ENCODE assay signal across 8 cellular contexts in genomic region chr7:97872025-97872669, GRCh38. TPM values are rescaled to one million over a fixed set of nuclear protein-coding genes. Genes with fewer than 3 reads are reported as not detected.
DNase-seq lines count a peak whose midpoint lies in the region; ATAC-seq and TF ChIP-seq lines count a peak whose summit lies in the region.

TSS of gene ASNS (minus strand) at chr7:97872408. CDS start at chr7:97869156, 3,252 bp downstream.

- H3K4me2 ChIP-seq in Karpas-422 (ENCODE audit: low read depth, low read length, poor library complexity, severe bottlenecking) (peak within 1 kb of the TSS; percentile 99), fibroblast of lung (ENCODE audit: extremely low read depth, insufficient read depth, low read length) (peak within 1 kb of the TSS; percentile 90)

- H3K4me1 Mint-ChIP-seq in naive thymus-derived CD4-positive, alpha-beta T cell: peaks cover 9 to 26% (median 15%) of the 10 kb centered on the region in 7 donors
- peaks cover 17% of the 10 kb centered on the region for H3K4me1 Mint-ChIP-seq in stimulated activated memory B cell treated with anti-CD40 and anti-IgM and Interleukin-4, amounts not matched to agents 10 μg/mL and 1 μg/mL and 100 μg/mL, for 72 hours

- TF ChIP-seq CTCF in fibroblast of lung (conservative IDR thresholded peaks at IDR 0.05 in 1 of 2, IDR thresholded peaks at IDR 0.05 in 1 of 2; ENCODE audit: low read depth in 1 of 2, low read length in 2 of 2): peak; percentile 6 to 20

- H3K36me3 ChIP-seq in Karpas-422 (ENCODE audit: insufficient read depth, low read length) (peaks cover 6% of the 10 kb centered on the region), fibroblast of lung (ENCODE audit: control insufficient read depth, insufficient read depth, low read length) (no peaks in the 10 kb centered on the region)
- H3K36me3 ChIP-seq in naive thymus-derived CD4-positive, alpha-beta T cell (ENCODE audit: control insufficient read depth in 2 of 3, insufficient read depth in 3 of 3, low read length in 3 of 3): peaks cover 0 to 9% (median 0%) of the 10 kb centered on the region in 3 experiments

- no peaks in the 10 kb centered on the region for H3K9me2 ChIP-seq in Karpas-422 (replicated peaks; ENCODE audit: insufficient read depth, low read length)

- intact Hi-C loops in naive thymus-derived CD4-positive, alpha-beta T cell (cut with micrococcal nuclease): loop anchor here (1.0 to 10.0 kb wide), 8 partner anchors 56 to 1005 kb away; partner anchors contain the start of genes BRI3 (in 2 of the 2), SDHAF3 (in 2 of the 2), LMTK2 (in 1 of the 2) and TECPR1 (in 1 of the 2)

- peak within 1 kb of the TSS; percentile 82 for H3K27ac ChIP-seq in Karpas-422 (ENCODE audit: low read length)
- H3K27ac ChIP-seq in fibroblast of lung (ENCODE audit: insufficient read depth, low read length): peak within 1 kb of the TSS; percentile 74
- peak within 1 kb of the TSS; percentile 76 for H3K27ac ChIP-seq in naive thymus-derived CD4-positive, alpha-beta T cell (ENCODE audit: low read depth, low read length)

- peaks cover 0 to 2% (median 0%) of the 10 kb centered on the region in 11 donors for H3K9me3 Mint-ChIP-seq in naive thymus-derived CD4-positive, alpha-beta T cell
- H3K9me3 Mint-ChIP-seq in stimulated activated memory B cell treated with anti-CD40 and anti-IgM and Interleukin-4, amounts not matched to agents 10 μg/mL and 1 μg/mL and 100 μg/mL, for 72 hours: no peaks in the 10 kb centered on the region

- H3K79me2 ChIP-seq in Karpas-422 (ENCODE audit: low read length): peaks cover 29% of the 10 kb centered on the region
- H3K79me2 ChIP-seq in fibroblast of lung (ENCODE audit: control insufficient read depth, insufficient read depth, low read length): no peaks in the 10 kb centered on the region

- DNase-seq in DMS79 treated with DMSO at 0.1 percent for 48 hours (lab: John Stamatoyannopoulos, UW) (peak; percentile 95), Karpas-422 (peak; percentile 97), RPMI8226 (peak; percentile 98), fibroblast of lung (ENCODE audit: low read depth in 2 of 2) (peak; percentile 91 to 93)
- DNase-seq in activated T-helper 1 cell treated with anti-CD3 and anti-CD28 coated beads, Interleukin-2, amount 50 U/mL, for 16 hours (ENCODE audit: low read depth in 1 of 2, low spot score in 1 of 2): peak; percentile 64 to 83
- peak; percentile 59 to 92 (median 82) for DNase-seq in naive thymus-derived CD4-positive, alpha-beta T cell

- H3K9ac ChIP-seq in Karpas-422 (ENCODE audit: low read length) (peak within 1 kb of the TSS; percentile 94), fibroblast of lung (ENCODE audit: insufficient read depth, low read length) (peak within 1 kb of the TSS; percentile 88)

- H3K4me1 ChIP-seq in Karpas-422 (ENCODE audit: low read length): peaks cover 22% of the 10 kb centered on the region
- no peaks in the 10 kb centered on the region for H3K4me1 ChIP-seq in fibroblast of lung (ENCODE audit: control insufficient read depth, extremely low read depth, insufficient read depth, low read length)
- peaks cover 0 to 15% of the 10 kb centered on the region in 2 donors for H3K4me1 ChIP-seq in naive thymus-derived CD4-positive, alpha-beta T cell (ENCODE audit: control insufficient read depth in 2 of 2, insufficient read depth in 2 of 2, low read length in 2 of 2)

- POLR2A ChIA-PET in naive thymus-derived CD4-positive, alpha-beta T cell (lab: Charles Lee): interaction anchor here (0.5 to 2.0 kb wide), 4 partner anchors 379 to 755 kb away, joined by 4 to 6 read pairs (median 4); partner anchors contain the start of gene SDHAF3

- H3K4me3 ChIP-seq in Karpas-422 (ENCODE audit: low read length) (peak within 1 kb of the TSS; percentile 96), fibroblast of lung (replicated peaks in 1 of 4; ENCODE audit: control extremely low read depth in 1 of 4, insufficient read depth in 1 of 4, low read depth in 3 of 4, low read length in 4 of 4) (peak within 1 kb of the TSS; percentile 66 to 91 (median 83))
- peak within 1 kb of the TSS; percentile 79 for H3K4me3 ChIP-seq in naive thymus-derived CD4-positive, alpha-beta T cell (ENCODE audit: low read length)

- peak; percentile 99 for ATAC-seq in GM21825 (IDR thresholded peaks at IDR 0.05; ENCODE audit: unreplicated experiment)
- peak; percentile 92 for ATAC-seq in naive thymus-derived CD4-positive, alpha-beta T cell
- ATAC-seq in stimulated activated memory B cell treated with anti-CD40 and anti-IgM and Interleukin-4, amounts not matched to agents 10 μg/mL and 1 μg/mL and 100 μg/mL, for 72 hours: peak; percentile 100

- H3K9me3 ChIP-seq in Karpas-422 (ENCODE audit: low read length): no peaks in the 10 kb centered on the region
- no peaks in the 10 kb centered on the region for H3K9me3 ChIP-seq in fibroblast of lung (ENCODE audit: control insufficient read depth, insufficient read depth, low read depth, low read length)
- H3K9me3 ChIP-seq in naive thymus-derived CD4-positive, alpha-beta T cell (ENCODE audit: control insufficient read depth in 2 of 3, low read length in 3 of 3): no peaks in the 10 kb centered on the region

- H2AFZ ChIP-seq in Karpas-422 (ENCODE audit: low read length) (peak within 1 kb of the TSS; percentile 88), fibroblast of lung (ENCODE audit: low read length) (peak within 1 kb of the TSS; percentile 98)

- H3K27me3 ChIP-seq in Karpas-422 (ENCODE audit: low read length) (no peaks in the 10 kb centered on the region), fibroblast of lung (ENCODE audit: control insufficient read depth, insufficient read depth, low read length) (no peaks in the 10 kb centered on the region)
- no peaks in the 10 kb centered on the region for H3K27me3 ChIP-seq in naive thymus-derived CD4-positive, alpha-beta T cell (ENCODE audit: control insufficient read depth in 2 of 2, insufficient read depth in 2 of 2, low read length in 2 of 2)

- no peaks in the 10 kb centered on the region for H4K20me1 ChIP-seq in Karpas-422 (ENCODE audit: insufficient read depth, low read depth, low read length)
- H4K20me1 ChIP-seq in fibroblast of lung (ENCODE audit: control insufficient read depth, extremely low read depth, insufficient read depth, low read length): no peaks in the 10 kb centered on the region

- peak within 1 kb of the TSS; percentile 66 to 93 (median 91) for H3K27ac Mint-ChIP-seq in naive thymus-derived CD4-positive, alpha-beta T cell
- peak within 1 kb of the TSS; percentile 85 for H3K27ac Mint-ChIP-seq in stimulated activated memory B cell treated with anti-CD40 and anti-IgM and Interleukin-4, amounts not matched to agents 10 μg/mL and 1 μg/mL and 100 μg/mL, for 72 hours

- no peaks in the 10 kb centered on the region for H3K27me3 Mint-ChIP-seq in naive thymus-derived CD4-positive, alpha-beta T cell
- no peaks in the 10 kb centered on the region for H3K27me3 Mint-ChIP-seq in stimulated activated memory B cell treated with anti-CD40 and anti-IgM and Interleukin-4, amounts not matched to agents 10 μg/mL and 1 μg/mL and 100 μg/mL, for 72 hours

- H3K4me3 Mint-ChIP-seq in naive thymus-derived CD4-positive, alpha-beta T cell: peak within 1 kb of the TSS; percentile 87 to 92 (median 91)
- H3K4me3 Mint-ChIP-seq in stimulated activated memory B cell treated with anti-CD40 and anti-IgM and Interleukin-4, amounts not matched to agents 10 μg/mL and 1 μg/mL and 100 μg/mL, for 72 hours: peak within 1 kb of the TSS; percentile 83

- CTCF ChIA-PET in naive thymus-derived CD4-positive, alpha-beta T cell (lab: Charles Lee): interaction anchor here (0.6 kb wide), 1 partner anchor 539 kb away, joined by 3 read pairs; no protein-coding TSS in a partner anchor

- peaks cover 3 to 17% (median 10%) of the 10 kb centered on the region in 5 donors for H3K36me3 Mint-ChIP-seq in naive thymus-derived CD4-positive, alpha-beta T cell
- H3K36me3 Mint-ChIP-seq in stimulated activated memory B cell treated with anti-CD40 and anti-IgM and Interleukin-4, amounts not matched to agents 10 μg/mL and 1 μg/mL and 100 μg/mL, for 72 hours: peaks cover 6% of the 10 kb centered on the region

RNA-seq across cellular contexts. Expression of gene ASNS, which starts in this region (rescaled TPM):
- 313 and 501 TPM in 2 replicates for total RNA-seq in Karpas-422 (2014; rRNA removed; shearing (Covaris generic); ENCODE audit: low replicate concordance)
- total RNA-seq in fibroblast of lung: 72.7 and 116 TPM in 2 replicates
- 26.8 and 37.8 TPM in 2 replicates for polyA plus RNA-seq in fibroblast of lung
- polyA plus RNA-seq in fibroblast of lung (2012): 35.3 and 53.9 TPM in 2 replicates
- polyA minus RNA-seq in fibroblast of lung (ENCODE audit: low replicate concordance): 12.2 and 51.6 TPM in 2 replicates
- total RNA-seq in naive thymus-derived CD4-positive, alpha-beta T cell: 10 to 100 TPM; 23.1 to 49.3 (median 31.8) TPM
- 10 to 100 TPM; 30.4 to 38.4 TPM for polyA plus RNA-seq in naive thymus-derived CD4-positive, alpha-beta T cell

Comparison
In these comparisons a context has a peak if more than half of its experiments do, and no peak if none do; other contexts are left out.
1. Peak in every context shown above with its lines: DNase-seq, ATAC-seq, H3K4me3 ChIP-seq and H3K27ac ChIP-seq.